In genomic region chr12:65999564-66000280, GRCh38 we compare ENCODE assay signal across 20 cellular contexts.
DNase-seq lines count a peak whose midpoint lies in the region; ATAC-seq and TF ChIP-seq lines count a peak whose summit lies in the region.
"Had no signal": no experiment of that assay in that cellular context is flagged by ENCODE, and none has a peak within 500 bp of the region (broad histone marks: within the 10 kb centered on the region; RNA-seq: fewer than 3 reads in every experiment).

No MANE protein-coding gene starts in this region.

- no peak overlapping the region for H3K27ac Mint-ChIP-seq in stimulated activated naive CD8-positive, alpha-beta T cell treated with anti-CD3 and anti-CD28 coated beads, Interleukin-15, amount 100 ng/mL, for 72 hours
- H3K27ac Mint-ChIP-seq: activated B cell treated with CpG ODN at 0.5 μM for 24 hours; activated naive CD4-positive, alpha-beta T cell treated with anti-CD3 and anti-CD28 coated beads for 36 hours; naive thymus-derived CD4-positive, alpha-beta T cell had no signal

- H3K4me3 Mint-ChIP-seq in stimulated activated naive CD8-positive, alpha-beta T cell treated with anti-CD3 and anti-CD28 coated beads, Interleukin-15, amount 100 ng/mL, for 72 hours, result no peak overlapping the region
- H3K4me3 Mint-ChIP-seq: activated B cell treated with CpG ODN at 0.5 μM for 24 hours; activated naive CD4-positive, alpha-beta T cell treated with anti-CD3 and anti-CD28 coated beads for 36 hours; naive thymus-derived CD4-positive, alpha-beta T cell had no signal

- H3K27ac ChIP-seq in brain microvascular endothelial cell, result no peak overlapping the region
- H3K27ac ChIP-seq: left ventricle myocardium inferior had no signal

- in situ Hi-C loops in brain microvascular endothelial cell (cut with HindIII; ENCODE audit: low pct_ligation_motif_present, low sequenced_read_pairs), result no loop called here

- no peak for TF ChIP-seq EP300 in Ishikawa (IDR thresholded peaks at IDR 0.05; ENCODE audit: borderline replicate concordance)

- no peaks in the 10 kb centered on the region for H3K27me3 Mint-ChIP-seq in stimulated activated naive CD8-positive, alpha-beta T cell treated with anti-CD3 and anti-CD28 coated beads, Interleukin-15, amount 100 ng/mL, for 72 hours

- no peaks in the 10 kb centered on the region for H3K4me1 Mint-ChIP-seq in stimulated activated naive CD8-positive, alpha-beta T cell treated with anti-CD3 and anti-CD28 coated beads, Interleukin-15, amount 100 ng/mL, for 72 hours
- H3K4me1 Mint-ChIP-seq: activated B cell treated with CpG ODN at 0.5 μM for 24 hours; naive thymus-derived CD4-positive, alpha-beta T cell had no signal

- H3K36me3 ChIP-seq in brain microvascular endothelial cell (replicated peaks), result no peaks in the 10 kb centered on the region
- H3K36me3 ChIP-seq: left ventricle myocardium inferior had no signal

- no peaks in the 10 kb centered on the region for H3K27me3 ChIP-seq in brain microvascular endothelial cell (replicated peaks)

- H3K4me3 ChIP-seq in AG10803 (ENCODE audit: low read length) (no peak overlapping the region), brain microvascular endothelial cell (ENCODE audit: low read depth, low read length) (no peak overlapping the region)
- H3K4me3 ChIP-seq: left ventricle myocardium inferior had no signal

- DNase-seq in AG10803 (ENCODE audit: low read depth), result peak; percentile 49
- peak; percentile 27 for DNase-seq in brain microvascular endothelial cell
- DNase-seq in kidney glomerular epithelial cell (lab: John Stamatoyannopoulos, UW), result peak; percentile 59
- no peak for DNase-seq in stimulated activated naive CD8-positive, alpha-beta T cell treated with anti-CD3 and anti-CD28 coated beads, Interleukin-15, amount 100 ng/mL, for 72 hours
- no peak for DNase-seq in NCI-H446 treated with DMSO at 0.1 percent for 48 hours (lab: John Stamatoyannopoulos, UW)
- DNase-seq in effector CD8-positive, alpha-beta T cell (lab: John Stamatoyannopoulos, UW), result no peak
- DNase-seq: activated B cell treated with CpG ODN at 0.5 μM for 24 hours; activated naive CD4-positive, alpha-beta T cell treated with anti-CD3 and anti-CD28 coated beads for 36 hours; Caco-2; cerebellar nuclear complex; hypothalamus; Kasumi-1; left ventricle myocardium inferior; naive thymus-derived CD4-positive, alpha-beta T cell; NCI-H526; stimulated activated CD4-positive, alpha-beta T cell treated with anti-CD3 and anti-CD28 coated beads, Interleukin-2, amount 100 ng/mL, for 24 hours; stimulated activated CD8-positive, alpha-beta memory T cell treated with anti-CD3 and anti-CD28 coated beads, Interleukin-4, amount 100 ng/mL, for 48 hours; T-helper 1 cell had no signal

- TF ChIP-seq RAD21 in Ishikawa (IDR thresholded peaks at IDR 0.05; ENCODE audit: low read depth), result no peak

- TF ChIP-seq CTCF in AG10803 (conservative IDR thresholded peaks at IDR 0.05; ENCODE audit: low read length) (no peak), brain microvascular endothelial cell (IDR thresholded peaks at IDR 0.05; ENCODE audit: low read depth, low read length, missing control alignments) (no peak)

- no peak for ATAC-seq in stimulated activated naive CD8-positive, alpha-beta T cell treated with anti-CD3 and anti-CD28 coated beads, Interleukin-15, amount 100 ng/mL, for 72 hours
- ATAC-seq in GM19463 (IDR thresholded peaks at IDR 0.05; ENCODE audit: unreplicated experiment), result no peak
- ATAC-seq: naive thymus-derived CD4-positive, alpha-beta T cell had no signal

- no peaks in the 10 kb centered on the region for H3K9me3 Mint-ChIP-seq in stimulated activated naive CD8-positive, alpha-beta T cell treated with anti-CD3 and anti-CD28 coated beads, Interleukin-15, amount 100 ng/mL, for 72 hours
- H3K9me3 Mint-ChIP-seq: activated B cell treated with CpG ODN at 0.5 μM for 24 hours; activated naive CD4-positive, alpha-beta T cell treated with anti-CD3 and anti-CD28 coated beads for 36 hours; naive thymus-derived CD4-positive, alpha-beta T cell had no signal

TF ChIP-seq in Ishikawa, 13 proteins besides CTCF, POLR2A, EP300 and RAD21:
- TF ChIP-seq REST (IDR thresholded peaks at IDR 0.05; ENCODE audit: low read depth), result peak; percentile 68
- no peak for TF ChIP-seq CREB1 (IDR thresholded peaks at IDR 0.05; ENCODE audit: low read depth)
- no peak for TF ChIP-seq ZBTB7A (IDR thresholded peaks at IDR 0.05; ENCODE audit: low read depth)

Comparison
In these comparisons a context has a peak if more than half of its experiments do, and no peak if none do; other contexts are left out.
1. DNase-seq: peak in AG10803 (single experiment), brain microvascular endothelial cell (single experiment) and kidney glomerular epithelial cell (single experiment); none in stimulated activated naive CD8-positive, alpha-beta T cell treated with anti-CD3 and anti-CD28 coated beads, Interleukin-15, amount 100 ng/mL, for 72 hours (0 of 2), NCI-H446 treated with DMSO at 0.1 percent for 48 hours (single experiment) and effector CD8-positive, alpha-beta T cell (single experiment).